Comparison of ENCODE assay signal across 8 cellular contexts in the genomic region with DNA sequence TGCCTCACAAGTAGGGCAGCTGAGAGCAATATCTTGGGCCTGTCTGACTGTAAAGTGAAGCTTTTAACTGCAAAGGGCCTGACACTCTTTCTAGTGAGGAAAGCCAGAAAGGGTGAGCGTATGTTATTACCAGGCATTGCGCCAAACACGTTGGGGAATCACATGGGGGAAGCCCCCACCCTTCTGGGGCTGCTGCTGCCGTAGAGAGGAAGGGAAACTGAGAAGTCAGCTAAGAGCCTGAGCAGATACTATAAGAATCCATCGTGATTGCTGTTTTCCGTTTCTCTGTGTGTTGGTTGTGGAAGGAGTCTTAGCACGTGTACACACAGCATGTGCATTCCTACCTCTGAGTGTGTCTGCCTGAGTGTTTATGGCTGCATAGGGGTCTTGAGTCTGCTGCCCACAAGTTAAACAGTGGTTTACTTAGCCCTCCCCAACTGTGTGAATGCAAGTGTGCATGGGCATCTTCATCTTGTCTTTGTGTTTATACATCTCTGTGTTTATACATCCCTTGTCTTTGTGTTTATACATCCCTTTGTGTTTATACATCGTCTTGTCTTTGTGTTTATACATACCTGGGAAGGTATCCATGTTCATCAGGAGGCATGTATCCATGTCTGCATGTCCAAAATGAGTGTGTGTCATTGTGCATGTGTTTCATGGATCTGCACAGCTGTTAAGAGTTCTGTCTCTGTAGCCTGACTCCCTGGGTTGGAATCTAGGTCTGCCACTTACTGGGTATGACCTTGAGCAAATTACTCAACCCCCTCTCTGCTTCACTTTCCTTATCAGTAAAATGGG. TPM values are rescaled to one million over a fixed set of nuclear protein-coding genes. Genes with fewer than 3 reads are reported as not detected.
DNase-seq lines count a peak whose midpoint lies in the region; ATAC-seq and FAIRE-seq lines count a peak whose summit lies in the region.

No MANE protein-coding gene starts in this region.

- no peak for DNase-seq in activated T-cell treated with anti-CD3 and anti-CD28 coated beads, Interleukin-2, amount 50 U/mL, for 4 hours
- DNase-seq in lung microvascular endothelial cell (ENCODE audit: low read depth in 2 of 2) (peak; percentile 30 to 51), urothelium cell line (ENCODE audit: low spot score) (no peak), T-helper 9 cell (no peak), NCI-H2107 treated with DMSO at 0.1 percent for 48 hours (lab: John Stamatoyannopoulos, UW; ENCODE audit: unreplicated experiment) (no peak)

- H3K4me2 ChIP-seq in BLaER1: peak overlapping the region; percentile 61

- 0 out of 2 replicates have a peak, but pooled peaks cover 4% of the 10 kb centered on the region for H3K27me3 ChIP-seq in BLaER1

- H3K9me3 ChIP-seq in BLaER1: peaks cover 6% of the 10 kb centered on the region; the same call in 1 of the 2 replicates

- peaks cover 11% of the 10 kb centered on the region for H3K27me3 Mint-ChIP-seq in activated T-cell treated with anti-CD3 and anti-CD28 coated beads, Interleukin-2, amount 50 U/mL, for 4 hours (ENCODE audit: low read depth)

- no peaks in the 10 kb centered on the region for H3K36me3 ChIP-seq in BLaER1

- H3K36me3 Mint-ChIP-seq in activated T-cell treated with anti-CD3 and anti-CD28 coated beads, Interleukin-2, amount 50 U/mL, for 4 hours (ENCODE audit: insufficient read depth): no peaks in the 10 kb centered on the region

- H3K9me3 Mint-ChIP-seq in activated T-cell treated with anti-CD3 and anti-CD28 coated beads, Interleukin-2, amount 50 U/mL, for 4 hours: peaks cover 13% of the 10 kb centered on the region

- peaks cover 38% of the 10 kb centered on the region for H3K4me1 ChIP-seq in BLaER1

- no peak overlapping the region for H3K9ac ChIP-seq in BLaER1

- no peak overlapping the region for H3K4me3 ChIP-seq in BLaER1

- 0 out of 2 replicates have a peak overlapping the region, but pooled peaks have one; percentile 6 for H3K27ac ChIP-seq in BLaER1

- ATAC-seq in GM19324 (IDR thresholded peaks at IDR 0.05; ENCODE audit: low FRiP score, unreplicated experiment) (peak; percentile 71), HG03342 (IDR thresholded peaks at IDR 0.05; ENCODE audit: unreplicated experiment) (peak; percentile 95)
- peak; percentile 78 to 79 for ATAC-seq in activated T-cell treated with anti-CD3 and anti-CD28 coated beads, Interleukin-2, amount 50 U/mL, for 4 hours

- peaks cover 2% of the 10 kb centered on the region for H3K4me1 Mint-ChIP-seq in activated T-cell treated with anti-CD3 and anti-CD28 coated beads, Interleukin-2, amount 50 U/mL, for 4 hours (ENCODE audit: low read depth)

- H3K4me3 Mint-ChIP-seq in activated T-cell treated with anti-CD3 and anti-CD28 coated beads, Interleukin-2, amount 50 U/mL, for 4 hours: no peak overlapping the region

- H4K20me1 ChIP-seq in BLaER1: no peaks in the 10 kb centered on the region; the same call in 1 of the 2 replicates

- peak; percentile 40 for FAIRE-seq in urothelium cell line (lab: Jason Lieb, UNC)

RNA-seq across cellular contexts. Expression of a gene that starts 50.3 kb away (rescaled TPM):
- under 1 TPM; 0.26 to 0.84 (median 0.33) TPM for total RNA-seq in activated T-cell treated with anti-CD3 and anti-CD28 coated beads, Interleukin-2, amount 50 U/mL, for 4 hours
- total RNA-seq in lung microvascular endothelial cell: 31.6 and 51.8 TPM in 2 replicates

Comparison
In these comparisons a context has a peak if more than half of its experiments do, and no peak if none do; other contexts are left out.
1. DNase-seq: peak in lung microvascular endothelial cell (2 of 2); none in activated T-cell treated with anti-CD3 and anti-CD28 coated beads, Interleukin-2, amount 50 U/mL, for 4 hours (single experiment), urothelium cell line (single experiment), T-helper 9 cell (single experiment) and NCI-H2107 treated with DMSO at 0.1 percent for 48 hours (single experiment).
2. RNA of a gene that starts 50.3 kb away (total RNA-seq): 31.6 to 51.8 TPM in lung microvascular endothelial cell; 0.26 to 0.84 TPM in activated T-cell treated with anti-CD3 and anti-CD28 coated beads, Interleukin-2, amount 50 U/mL, for 4 hours; every median in the first group is over 10 times any median in the second.
3. Peak in every context shown above with its lines, with median percentiles within 50 percentile points of each other: ATAC-seq.